8 cellular contexts compared by ENCODE assay signal in the genomic region with DNA sequence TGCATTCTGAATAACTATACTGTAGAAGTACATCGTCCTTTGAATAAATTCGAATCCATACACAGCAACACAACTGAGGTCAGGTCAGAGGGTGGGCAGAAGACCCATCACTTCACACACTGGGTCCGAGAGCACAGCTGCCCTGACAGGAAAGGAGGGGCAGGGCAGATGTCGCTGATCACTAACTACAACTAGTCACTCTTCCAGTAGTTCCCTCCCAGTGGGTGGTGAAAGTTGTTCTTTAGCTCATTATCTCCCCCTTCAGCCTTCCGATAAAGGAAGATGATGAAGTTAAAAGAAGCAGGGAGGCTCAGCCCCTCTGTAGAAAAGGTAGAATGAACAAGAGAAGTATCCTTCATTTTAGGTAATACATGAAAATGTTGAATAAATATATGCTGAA.
DNase-seq lines count a peak whose midpoint lies in the region; ATAC-seq and TF ChIP-seq lines count a peak whose summit lies in the region.

No MANE protein-coding gene starts in this region.

- H3K36me3 Mint-ChIP-seq in activated naive CD4-positive, alpha-beta T cell treated with anti-CD3 and anti-CD28 coated beads, Interleukin-2, amount 50 U/mL, for 72 hours, result peaks cover 39 to 40% of the 10 kb centered on the region in 2 donors
- H3K36me3 Mint-ChIP-seq in naive thymus-derived CD8-positive, alpha-beta T cell, result no peaks in the 10 kb centered on the region

- H3K4me2 ChIP-seq in OCI-LY3 (ENCODE audit: low read length), result peak overlapping the region; percentile 35

- in situ Hi-C loops in Caki2 (cut with HindIII; ENCODE audit: low pct_unique_long_range_greater_than_20kb, low sequenced_read_pairs) (no loop called here), ACHN (cut with HindIII; ENCODE audit: low pct_ligation_motif_present, low pct_unique_long_range_greater_than_20kb, low sequenced_read_pairs) (no loop called here)

- peak; percentile 75 to 77 for ATAC-seq in activated naive CD4-positive, alpha-beta T cell treated with anti-CD3 and anti-CD28 coated beads, Interleukin-2, amount 50 U/mL, for 72 hours
- peak; percentile 76 to 80 for ATAC-seq in naive thymus-derived CD8-positive, alpha-beta T cell
- ATAC-seq in HG02642 (IDR thresholded peaks at IDR 0.05; ENCODE audit: poor library complexity, unreplicated experiment), result no peak

- intact Hi-C loops in posterior vena cava (cut with DNase I), result no loop called here

- no peaks in the 10 kb centered on the region for H3K9me3 ChIP-seq in OCI-LY3 (ENCODE audit: insufficient read depth, low read length)

- no peaks in the 10 kb centered on the region for H3K27me3 Mint-ChIP-seq in naive thymus-derived CD8-positive, alpha-beta T cell

- POLR2A ChIA-PET in naive thymus-derived CD8-positive, alpha-beta T cell (lab: Charles Lee), result interaction anchor here (0.6 to 0.7 kb wide), 2 partner anchors 15 to 19 kb away, joined by 3 read pairs; no protein-coding TSS in a partner anchor

- peak; percentile 42 for DNase-seq in Caki2 (ENCODE audit: low read depth)
- peak in 1 of 2 donors; percentile 54 for DNase-seq in activated naive CD4-positive, alpha-beta T cell treated with anti-CD3 and anti-CD28 coated beads, Interleukin-2, amount 50 U/mL, for 72 hours (ENCODE audit: low spot score in 2 of 2)
- peak in 6 of 10 donors; percentile 2 to 34 (median 15) for DNase-seq in naive thymus-derived CD8-positive, alpha-beta T cell
- DNase-seq in ACHN, result no peak
- no peak for DNase-seq in posterior vena cava (ENCODE audit: low spot score)
- DNase-seq in ureter (ENCODE audit: low spot score), result no peak

- peaks cover 18 to 31% (median 27%) of the 10 kb centered on the region in 4 donors for H3K4me1 Mint-ChIP-seq in naive thymus-derived CD8-positive, alpha-beta T cell

- H2AFZ ChIP-seq in OCI-LY3 (ENCODE audit: low read depth, low read length), result no peak overlapping the region; the same call in 1 of the 2 replicates

- H3K27ac ChIP-seq in OCI-LY3 (ENCODE audit: low read length), result no peak overlapping the region

- peak; percentile 24 for TF ChIP-seq CTCF in OCI-LY3 (IDR thresholded peaks at IDR 0.05; ENCODE audit: low read depth, low read length)

- H3K4me3 Mint-ChIP-seq in naive thymus-derived CD8-positive, alpha-beta T cell, result peak overlapping the region; percentile 57 to 90 (median 76)

- no peaks in the 10 kb centered on the region for H4K20me1 ChIP-seq in OCI-LY3 (ENCODE audit: insufficient read depth, low read length)

- H3K36me3 ChIP-seq in OCI-LY3 (replicated peaks; ENCODE audit: low read depth, low read length), result no peaks in the 10 kb centered on the region

- peaks cover 8% of the 10 kb centered on the region for H3K4me1 ChIP-seq in OCI-LY3 (ENCODE audit: low read length)

- peaks cover 7 to 8% of the 10 kb centered on the region in 2 donors for H3K9me3 Mint-ChIP-seq in activated naive CD4-positive, alpha-beta T cell treated with anti-CD3 and anti-CD28 coated beads, Interleukin-2, amount 50 U/mL, for 72 hours
- H3K9me3 Mint-ChIP-seq in naive thymus-derived CD8-positive, alpha-beta T cell, result no peaks in the 10 kb centered on the region

- peak overlapping the region; percentile 18; the same call in 1 of the 2 replicates for H3K4me3 ChIP-seq in OCI-LY3 (ENCODE audit: low read length)

- no peaks in the 10 kb centered on the region for H3K27me3 ChIP-seq in OCI-LY3 (ENCODE audit: low read depth, low read length)

- no peaks in the 10 kb centered on the region for H3K79me2 ChIP-seq in OCI-LY3 (ENCODE audit: low read length)

- peak overlapping the region; percentile 97 to 98 for H3K27ac Mint-ChIP-seq in activated naive CD4-positive, alpha-beta T cell treated with anti-CD3 and anti-CD28 coated beads, Interleukin-2, amount 50 U/mL, for 72 hours
- peak overlapping the region; percentile 37 to 95 (median 86) for H3K27ac Mint-ChIP-seq in naive thymus-derived CD8-positive, alpha-beta T cell

- no peak overlapping the region for H3K9ac ChIP-seq in OCI-LY3 (ENCODE audit: low read length)

Comparison
In these comparisons a context has a peak if more than half of its experiments do, and no peak if none do; other contexts are left out.
1. DNase-seq: peak in Caki2 (single experiment) and naive thymus-derived CD8-positive, alpha-beta T cell (6 of 10); none in ACHN (single experiment), posterior vena cava (single experiment) and ureter (single experiment).